1 cellular context compared by ENCODE assay signal in genomic region chr2:11514904-11515303, GRCh38.
A peak's percentile ranks its signal among the peaks of the same experiment; 100 is the strongest.
TF ChIP-seq lines count a peak whose summit lies in the region.

No MANE protein-coding gene starts in this region.

TF ChIP-seq in HepG2, 621 proteins besides CTCF, POLR2A, EP300 and RAD21:
- TF ChIP-seq HNRNPK (IDR thresholded peaks at IDR 0.05; ENCODE audit: low read depth, low read length, poor library complexity, severe bottlenecking) (peak; percentile 10), ZNF557 (CRISPR knock-in tag; IDR thresholded peaks at IDR 0.05) (no peak), ARNT (IDR thresholded peaks at IDR 0.05) (0 out of 2 replicates have a peak, but pooled peaks have one; percentile 63), FOXA1 (IDR thresholded peaks at IDR 0.05) (0 out of 2 replicates have a peak, but pooled peaks have one; percentile 34), FOXA1 (CRISPR knock-in tag; IDR thresholded peaks at IDR 0.05) (no peak), ARID4A (CRISPR knock-in tag; IDR thresholded peaks at IDR 0.05; ENCODE audit: borderline replicate concordance) (peak; percentile 2; the same call in 1 of the 2 replicates), ZNF691 (CRISPR knock-in tag; IDR thresholded peaks at IDR 0.05; ENCODE audit: borderline replicate concordance, low read depth) (no peak), ZBTB34 (CRISPR knock-in tag; IDR thresholded peaks at IDR 0.05) (0 out of 2 replicates have a peak, but pooled peaks have one; percentile 5), FOXK2 (IDR thresholded peaks at IDR 0.05) (0 out of 2 replicates have a peak, but pooled peaks have one; percentile 12), MNT (IDR thresholded peaks at IDR 0.05) (0 out of 2 replicates have a peak, but pooled peaks have one; percentile 17), ZFP91 (CRISPR knock-in tag; IDR thresholded peaks at IDR 0.05; ENCODE audit: borderline replicate concordance) (0 out of 2 replicates have a peak, but pooled peaks have one; percentile 39), NBN (conservative IDR thresholded peaks at IDR 0.05) (0 out of 2 replicates have a peak, but pooled peaks have one; percentile 72), NONO (IDR thresholded peaks at IDR 0.05) (0 out of 2 replicates have a peak, but pooled peaks have one; percentile 15), NONO (CRISPR knock-in tag; conservative IDR thresholded peaks at IDR 0.05) (no peak), CBX5 (CRISPR knock-in tag; IDR thresholded peaks at IDR 0.05; ENCODE audit: borderline replicate concordance) (no peak), RBM22 (optimal IDR thresholded peaks at IDR 0.05; ENCODE audit: low read length) (peak; percentile 58)
